Comparison of ENCODE assay signal across 34 cellular contexts in the genomic region with DNA sequence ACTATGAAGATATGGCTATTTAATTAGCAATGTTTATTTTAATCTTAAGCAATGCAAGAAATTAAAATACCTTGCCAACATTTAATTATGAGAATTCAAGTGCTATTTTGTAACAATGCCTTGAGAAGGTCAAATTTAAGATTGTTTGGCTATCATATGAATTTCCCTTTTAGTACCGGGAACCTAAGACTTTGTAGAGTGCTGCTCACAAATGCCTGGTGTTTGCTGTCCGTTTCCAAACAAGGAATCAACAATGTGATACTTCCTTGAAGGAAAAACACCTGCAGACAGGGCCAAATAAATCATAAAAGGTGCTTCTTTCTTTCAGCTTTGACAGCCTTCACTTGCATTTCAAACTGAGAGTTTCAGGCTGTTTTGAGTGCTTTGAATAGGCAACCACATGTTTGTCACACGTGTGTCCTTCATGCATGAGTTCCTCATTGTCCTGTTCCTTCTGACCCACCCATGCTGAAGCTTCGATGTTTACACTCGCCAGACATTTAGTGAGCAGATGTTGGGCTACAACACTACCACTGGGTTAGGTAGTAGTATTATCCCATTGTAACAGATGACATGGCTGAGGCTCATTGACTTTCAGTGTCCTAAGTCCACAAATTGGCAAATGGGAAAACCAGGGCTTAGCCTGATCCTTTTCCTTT.
A peak's percentile ranks its signal among the peaks of the same experiment; 100 is the strongest.
DNase-seq lines count a peak whose midpoint lies in the region; ATAC-seq and TF ChIP-seq lines count a peak whose summit lies in the region.
"Had no signal": no experiment of that assay in that cellular context is flagged by ENCODE, and none has a peak within 500 bp of the region (broad histone marks: within the 10 kb centered on the region; RNA-seq: fewer than 3 reads in every experiment).

No MANE protein-coding gene starts in this region.

- H3K27ac ChIP-seq in body of pancreas = no peak overlapping the region
- H3K27ac ChIP-seq: A549, coronary artery, GM23248, parathyroid adenoma, Peyer's patch, right atrium auricular region, testis had no signal

- no peaks in the 10 kb centered on the region for H3K36me3 Mint-ChIP-seq in stimulated activated memory B cell treated with anti-CD40 and anti-IgM and Interleukin-4, amounts not matched to agents 10 μg/mL and 1 μg/mL and 100 μg/mL, for 72 hours

- no peaks in the 10 kb centered on the region for H3K27me3 ChIP-seq in body of pancreas
- H3K27me3 ChIP-seq: Peyer's patch, right atrium auricular region, testis had no signal

- no peaks in the 10 kb centered on the region for H3K4me1 Mint-ChIP-seq in stimulated activated memory B cell treated with anti-CD40 and anti-IgM and Interleukin-4, amounts not matched to agents 10 μg/mL and 1 μg/mL and 100 μg/mL, for 72 hours
- H3K4me1 Mint-ChIP-seq: activated CD4-positive, alpha-beta memory T cell treated with anti-CD3 and anti-CD28 coated beads, Interleukin-2, amount 10 ng/mL, durations not matched to agents 7 days and 5 days; activated naive CD8-positive, alpha-beta T cell treated with anti-CD3 and anti-CD28 coated beads, Interleukin-2, amount 50 U/mL, for 24 hours had no signal

- DNase-seq in NCI-H510A treated with DMSO at 0.1 percent for 48 hours (lab: John Stamatoyannopoulos, UW) (peak; percentile 0), NCI-H510A (lab: John Stamatoyannopoulos, UW) (no peak), NCI-H2029 treated with DMSO at 0.1 percent for 48 hours (lab: John Stamatoyannopoulos, UW) (peak; percentile 91), NCI-H82 treated with DMSO at 0.1 percent for 48 hours (lab: John Stamatoyannopoulos, UW; ENCODE audit: unreplicated experiment) (peak; percentile 26), body of pancreas (no peak)
- no peak for DNase-seq in activated CD4-positive, alpha-beta T cell treated with anti-CD3 and anti-CD28 coated beads, Interleukin-2, amount 50 U/mL, for 1 hour
- DNase-seq: activated CD4-positive, alpha-beta memory T cell treated with anti-CD3 and anti-CD28 coated beads, Interleukin-2, amount 10 ng/mL, durations not matched to agents 7 days and 5 days; activated CD4-positive, alpha-beta T cell treated with anti-CD3 and anti-CD28 coated beads for 1 hour; activated CD8-positive, alpha-beta memory T cell treated with anti-CD3 and anti-CD28 coated beads, Interleukin-2, amount 50 U/mL, for 4 hours; activated naive CD4-positive, alpha-beta T cell; activated naive CD8-positive, alpha-beta T cell treated with anti-CD3 and anti-CD28 coated beads, Interleukin-2, amount 50 U/mL, for 24 hours; AML-193; caudate nucleus; CD4-positive, alpha-beta T cell; effector memory CD4-positive, alpha-beta T cell; GM23248; islet precursor cell; Karpas-422; left ventricle myocardium superior; NCI-H1930; NCI-H446; Peyer's patch; SIG-M5; stimulated activated CD4-positive, alpha-beta T cell treated with anti-CD3 and anti-CD28 coated beads, Interleukin-1b, Interleukin-23, amount 100 ng/mL, for 48 hours; stimulated activated naive CD8-positive, alpha-beta T cell treated with anti-CD3 and anti-CD28 coated beads, Interleukin-15, Interleukin-2, amounts not matched to agents 100 U/mL and 50 U/mL, for 24 hours; testis had no signal

- ATAC-seq in stimulated activated memory B cell treated with anti-CD40 and anti-IgM and Interleukin-4, amounts not matched to agents 10 μg/mL and 1 μg/mL and 100 μg/mL, for 72 hours = peak; percentile 14
- no peak for ATAC-seq in body of pancreas
- ATAC-seq in GM21528 (IDR thresholded peaks at IDR 0.05; ENCODE audit: low FRiP score, unreplicated experiment) = no peak
- ATAC-seq: activated naive CD8-positive, alpha-beta T cell treated with anti-CD3 and anti-CD28 coated beads, Interleukin-2, amount 50 U/mL, for 24 hours; HepG2; left ventricle myocardium superior; stimulated activated naive CD8-positive, alpha-beta T cell treated with anti-CD3 and anti-CD28 coated beads, Interleukin-15, Interleukin-2, amounts not matched to agents 100 U/mL and 50 U/mL, for 24 hours had no signal

- no peaks in the 10 kb centered on the region for H3K27me3 Mint-ChIP-seq in stimulated activated memory B cell treated with anti-CD40 and anti-IgM and Interleukin-4, amounts not matched to agents 10 μg/mL and 1 μg/mL and 100 μg/mL, for 72 hours
- H3K27me3 Mint-ChIP-seq: activated CD4-positive, alpha-beta memory T cell treated with anti-CD3 and anti-CD28 coated beads, Interleukin-2, amount 10 ng/mL, durations not matched to agents 7 days and 5 days; activated naive CD8-positive, alpha-beta T cell treated with anti-CD3 and anti-CD28 coated beads, Interleukin-2, amount 50 U/mL, for 24 hours; CD4-positive, alpha-beta T cell had no signal

- no peaks in the 10 kb centered on the region for H3K9me3 Mint-ChIP-seq in stimulated activated memory B cell treated with anti-CD40 and anti-IgM and Interleukin-4, amounts not matched to agents 10 μg/mL and 1 μg/mL and 100 μg/mL, for 72 hours
- H3K9me3 Mint-ChIP-seq: activated CD4-positive, alpha-beta memory T cell treated with anti-CD3 and anti-CD28 coated beads, Interleukin-2, amount 10 ng/mL, durations not matched to agents 7 days and 5 days; activated naive CD8-positive, alpha-beta T cell treated with anti-CD3 and anti-CD28 coated beads, Interleukin-2, amount 50 U/mL, for 24 hours had no signal

- no peaks in the 10 kb centered on the region for H3K9me3 ChIP-seq in body of pancreas
- H3K9me3 ChIP-seq: A549, Peyer's patch, testis had no signal

- intact Hi-C loops in body of pancreas (cut with DNase I) = no loop called here

- WGBS in body of pancreas, 2 donors = 63 to 72% methylated on average over 5 of the region's 5 CpGs

- no peaks in the 10 kb centered on the region for H3K4me1 ChIP-seq in body of pancreas
- H3K4me1 ChIP-seq: A549, parathyroid adenoma, Peyer's patch, right atrium auricular region, testis had no signal

- H3K4me3 ChIP-seq in body of pancreas = no peak overlapping the region
- H3K4me3 ChIP-seq: A549, coronary artery, GM23248, Peyer's patch, right atrium auricular region, smooth muscle cell, testis had no signal

- H3K36me3 ChIP-seq in body of pancreas (replicated peaks in 1 of 2; ENCODE audit: insufficient read depth in 1 of 2, low read depth in 2 of 2) = no peaks in the 10 kb centered on the region
- H3K36me3 ChIP-seq: Peyer's patch, right atrium auricular region had no signal

- TF ChIP-seq CTCF in body of pancreas (IDR thresholded peaks at IDR 0.05) = no peak

- H3K27ac Mint-ChIP-seq in stimulated activated memory B cell treated with anti-CD40 and anti-IgM and Interleukin-4, amounts not matched to agents 10 μg/mL and 1 μg/mL and 100 μg/mL, for 72 hours = no peak overlapping the region
- H3K27ac Mint-ChIP-seq: activated CD4-positive, alpha-beta memory T cell treated with anti-CD3 and anti-CD28 coated beads, Interleukin-2, amount 10 ng/mL, durations not matched to agents 7 days and 5 days; activated naive CD8-positive, alpha-beta T cell treated with anti-CD3 and anti-CD28 coated beads, Interleukin-2, amount 50 U/mL, for 24 hours; CD4-positive, alpha-beta T cell had no signal

- no peak for TF ChIP-seq POLR2A in body of pancreas (IDR thresholded peaks at IDR 0.05)

- no peak overlapping the region for H3K4me3 Mint-ChIP-seq in stimulated activated memory B cell treated with anti-CD40 and anti-IgM and Interleukin-4, amounts not matched to agents 10 μg/mL and 1 μg/mL and 100 μg/mL, for 72 hours
- H3K4me3 Mint-ChIP-seq: activated CD4-positive, alpha-beta memory T cell treated with anti-CD3 and anti-CD28 coated beads, Interleukin-2, amount 10 ng/mL, durations not matched to agents 7 days and 5 days; activated naive CD8-positive, alpha-beta T cell treated with anti-CD3 and anti-CD28 coated beads, Interleukin-2, amount 50 U/mL, for 24 hours; CD4-positive, alpha-beta T cell had no signal

Comparison
In these comparisons a context has a peak if more than half of its experiments do, and no peak if none do; other contexts are left out.
1. DNase-seq: peak in NCI-H510A treated with DMSO at 0.1 percent for 48 hours (single experiment), NCI-H2029 treated with DMSO at 0.1 percent for 48 hours (single experiment) and NCI-H82 treated with DMSO at 0.1 percent for 48 hours (single experiment); none in NCI-H510A (single experiment), body of pancreas (0 of 4) and activated CD4-positive, alpha-beta T cell treated with anti-CD3 and anti-CD28 coated beads, Interleukin-2, amount 50 U/mL, for 1 hour (single experiment).